In genomic region chr17:42536372-42537155, GRCh38 we compare ENCODE assay signal across 8 cellular contexts. TPM values are rescaled to one million over a fixed set of nuclear protein-coding genes. Genes with fewer than 3 reads are reported as not detected.
DNase-seq lines count a peak whose midpoint lies in the region; ATAC-seq and TF ChIP-seq lines count a peak whose summit lies in the region.

No MANE protein-coding gene starts in this region.

- H3K27me3 ChIP-seq in BE2C (no peaks in the 10 kb centered on the region), duodenal mucosa (ENCODE audit: control insufficient read depth in 1 of 2, insufficient read depth in 2 of 2, low read length in 2 of 2) (no peaks in the 10 kb centered on the region)

- H3K4me3 ChIP-seq in BE2C (ENCODE audit: low read depth, low read length) (peak overlapping the region; percentile 78), duodenal mucosa (ENCODE audit: low read depth in 1 of 2, low read length in 2 of 2) (peak overlapping the region; percentile 68 to 89), lower leg skin (ENCODE audit: low read depth, poor library complexity, severe bottlenecking) (peak overlapping the region; percentile 62)

- DNase-seq in BE2C (peak; percentile 89), NCI-H510A treated with DMSO at 0.1 percent for 48 hours (lab: John Stamatoyannopoulos, UW) (peak; percentile 75), lower leg skin (ENCODE audit: low spot score in 2 of 2) (peak; percentile 63 to 96)
- peak; percentile 59 for DNase-seq in activated CD4-positive, alpha-beta T cell treated with anti-CD3 and anti-CD28 coated beads, Interleukin-2, amount 50 U/mL, for 1 hour
- DNase-seq in stimulated activated CD4-positive, alpha-beta T cell treated with anti-CD3 and anti-CD28 coated beads, Interleukin-4, amount 100 ng/mL, for 48 hours (ENCODE audit: low read depth in 2 of 2): peak; percentile 60 to 75

- no peak for TF ChIP-seq CTCF in BE2C (IDR thresholded peaks at IDR 0.05; ENCODE audit: low read depth, low read length)
- TF ChIP-seq CTCF in lower leg skin (IDR thresholded peaks at IDR 0.05): no peak

- 0 to 2% methylated on average over 5 to 51 of the region's 65 CpGs for WGBS in lower leg skin, 2 donors

- intact Hi-C loops in lower leg skin (cut with DNase I; ENCODE audit: low total_unique reads): no loop called here

- peaks cover 8% of the 10 kb centered on the region for H3K4me1 ChIP-seq in BE2C
- H3K4me1 ChIP-seq in duodenal mucosa (ENCODE audit: control insufficient read depth in 1 of 2, insufficient read depth in 2 of 2, low read length in 2 of 2): peaks cover 29 to 33% of the 10 kb centered on the region in 2 donors

- H3K9me3 ChIP-seq in BE2C (no peaks in the 10 kb centered on the region), duodenal mucosa (ENCODE audit: control insufficient read depth in 1 of 2, low read length in 2 of 2) (no peaks in the 10 kb centered on the region)

- H3K27ac ChIP-seq in duodenal mucosa (ENCODE audit: low read depth, low read length): peak overlapping the region; percentile 73

- no peak for TF ChIP-seq POLR2A in lower leg skin (IDR thresholded peaks at IDR 0.05)

- H3K36me3 ChIP-seq in BE2C (peaks cover 14% of the 10 kb centered on the region), duodenal mucosa (ENCODE audit: control insufficient read depth in 1 of 2, insufficient read depth in 2 of 2, low read length in 2 of 2) (peaks cover 0 to 20% of the 10 kb centered on the region in 2 donors)

- ATAC-seq in GM19035 (IDR thresholded peaks at IDR 0.05; ENCODE audit: unreplicated experiment) (peak; percentile 60), HG03175 (IDR thresholded peaks at IDR 0.05; ENCODE audit: unreplicated experiment) (peak; percentile 73)

- peak overlapping the region; percentile 64 to 81 for H3K9ac ChIP-seq in duodenal mucosa (ENCODE audit: low read depth in 1 of 2, low read length in 2 of 2)

RNA-seq across cellular contexts. Expression of gene NAGLU, which starts 0.5 kb away (rescaled TPM):
- polyA plus RNA-seq in BE2C (2012; ENCODE audit: insufficient read depth, insufficient read length, low read depth): 28.3 TPM
- 10 to 100 TPM; 32.9 to 50.5 (median 36.7) TPM for total RNA-seq in lower leg skin

RNA-seq across cellular contexts. Expression of gene HSD17B1, which starts 16.2 kb away (rescaled TPM):
- 30.7 TPM for polyA plus RNA-seq in BE2C (2012; ENCODE audit: insufficient read depth, insufficient read length, low read depth)
- total RNA-seq in lower leg skin: 1 to 10 TPM; 2.3 to 6.6 (median 4.6) TPM

RNA-seq across cellular contexts. Expression of gene COASY, which starts 25.4 kb away (rescaled TPM):
- polyA plus RNA-seq in BE2C (2012; ENCODE audit: insufficient read depth, insufficient read length, low read depth): 109 TPM
- total RNA-seq in lower leg skin: 10 to 100 TPM; 32.4 to 49.5 (median 41.7) TPM

RNA-seq across cellular contexts. Expression of gene MLX, which starts 30.3 kb away (rescaled TPM):
- polyA plus RNA-seq in BE2C (2012; ENCODE audit: insufficient read depth, insufficient read length, low read depth): 138 TPM
- total RNA-seq in lower leg skin: 10 to 100 TPM; 37.8 to 43.2 (median 39.3) TPM

RNA-seq across cellular contexts. Expression of gene PSMC3IP, which starts 41.0 kb away (rescaled TPM):
- polyA plus RNA-seq in BE2C (2012; ENCODE audit: insufficient read depth, insufficient read length, low read depth): 29.8 TPM
- total RNA-seq in lower leg skin: 1 to 10 TPM in 2 of 4 donors, under 1 TPM in 2; 0.67 to 3.6 (median 1.8) TPM

Comparison
In these comparisons a context has a peak if more than half of its experiments do, and no peak if none do; other contexts are left out.
1. Peak in every context shown above with its lines: DNase-seq, ATAC-seq, H3K4me3 ChIP-seq and H3K27ac ChIP-seq.